1 cellular context compared by ENCODE assay signal in genomic region chr4:160826339-160826679, GRCh38.
TF ChIP-seq lines count a peak whose summit lies in the region.

No MANE protein-coding gene starts in this region.

TF ChIP-seq in GM12878, 131 proteins besides CTCF, POLR2A, EP300 and RAD21 (continued from another document):
- no peak for TF ChIP-seq E2F8 (IDR thresholded peaks at IDR 0.05; ENCODE audit: low read depth, partially characterized antibody)
- TF ChIP-seq IRF5 (IDR thresholded peaks at IDR 0.05; ENCODE audit: borderline replicate concordance): no peak
- no peak for TF ChIP-seq HDAC2 (IDR thresholded peaks at IDR 0.05)
- no peak for TF ChIP-seq ZBTB33 (IDR thresholded peaks at IDR 0.05)
- TF ChIP-seq REST (IDR thresholded peaks at IDR 0.05; ENCODE audit: low read depth, low read length): no peak
- no peak for TF ChIP-seq MYC (IDR thresholded peaks at IDR 0.05; ENCODE audit: insufficient read depth, insufficient read length, insufficient replicate concordance, low read length, severe bottlenecking)
- TF ChIP-seq MTA2 (IDR thresholded peaks at IDR 0.05; ENCODE audit: low read depth): no peak
- no peak for TF ChIP-seq CREB1 (IDR thresholded peaks at IDR 0.05; ENCODE audit: low read depth)
- TF ChIP-seq NRF1 (conservative IDR thresholded peaks at IDR 0.05; ENCODE audit: low read depth, low read length): no peak
